Comparison of ENCODE assay signal across 1 cellular context in the genomic region with DNA sequence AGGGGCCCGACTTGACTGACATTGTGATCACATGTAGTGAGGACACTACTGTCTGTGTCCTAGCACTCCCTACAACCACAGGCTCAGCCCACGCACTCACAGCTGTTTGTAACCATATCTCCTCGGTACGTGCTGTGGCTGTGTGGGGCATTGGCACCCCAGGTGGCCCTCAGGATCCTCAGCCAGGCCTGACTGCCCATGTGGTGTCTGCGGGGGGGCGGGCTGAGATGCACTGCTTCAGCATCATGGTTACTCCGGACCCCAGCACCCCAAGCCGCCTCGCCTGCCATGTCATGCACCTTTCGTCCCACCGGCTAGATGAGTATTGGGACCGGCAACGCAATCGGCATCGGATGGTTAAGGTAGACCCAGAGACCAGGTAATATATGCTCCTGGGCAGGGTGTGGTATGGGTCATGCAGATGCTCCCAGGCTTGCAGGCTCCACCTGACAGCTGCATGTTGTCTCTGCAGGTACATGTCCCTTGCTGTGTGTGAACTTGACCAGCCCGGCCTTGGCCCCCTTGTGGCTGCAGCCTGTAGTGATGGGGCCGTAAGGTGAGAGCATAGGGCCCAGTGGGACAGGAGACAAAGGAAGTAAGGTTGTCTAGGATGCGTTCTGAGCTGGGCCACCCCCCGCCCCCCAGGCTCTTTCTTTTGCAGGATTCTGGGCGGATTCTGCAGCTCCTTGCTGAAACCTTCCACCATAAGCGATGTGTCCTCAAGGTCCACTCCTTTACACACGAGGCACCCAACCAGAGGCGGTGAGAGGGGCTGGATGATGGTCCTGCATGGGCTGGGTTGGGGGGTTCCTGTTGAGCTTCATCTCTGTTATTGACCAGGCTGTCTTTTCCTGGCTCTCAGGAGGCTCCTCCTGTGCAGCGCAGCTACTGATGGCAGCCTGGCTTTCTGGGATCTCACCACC.
TF ChIP-seq lines count a peak whose summit lies in the region.

No MANE protein-coding gene starts in this region.

TF ChIP-seq in HepG2, 621 proteins besides CTCF, POLR2A, EP300 and RAD21 (continued from another document and continues in another):
- TF ChIP-seq, protein P1, sequence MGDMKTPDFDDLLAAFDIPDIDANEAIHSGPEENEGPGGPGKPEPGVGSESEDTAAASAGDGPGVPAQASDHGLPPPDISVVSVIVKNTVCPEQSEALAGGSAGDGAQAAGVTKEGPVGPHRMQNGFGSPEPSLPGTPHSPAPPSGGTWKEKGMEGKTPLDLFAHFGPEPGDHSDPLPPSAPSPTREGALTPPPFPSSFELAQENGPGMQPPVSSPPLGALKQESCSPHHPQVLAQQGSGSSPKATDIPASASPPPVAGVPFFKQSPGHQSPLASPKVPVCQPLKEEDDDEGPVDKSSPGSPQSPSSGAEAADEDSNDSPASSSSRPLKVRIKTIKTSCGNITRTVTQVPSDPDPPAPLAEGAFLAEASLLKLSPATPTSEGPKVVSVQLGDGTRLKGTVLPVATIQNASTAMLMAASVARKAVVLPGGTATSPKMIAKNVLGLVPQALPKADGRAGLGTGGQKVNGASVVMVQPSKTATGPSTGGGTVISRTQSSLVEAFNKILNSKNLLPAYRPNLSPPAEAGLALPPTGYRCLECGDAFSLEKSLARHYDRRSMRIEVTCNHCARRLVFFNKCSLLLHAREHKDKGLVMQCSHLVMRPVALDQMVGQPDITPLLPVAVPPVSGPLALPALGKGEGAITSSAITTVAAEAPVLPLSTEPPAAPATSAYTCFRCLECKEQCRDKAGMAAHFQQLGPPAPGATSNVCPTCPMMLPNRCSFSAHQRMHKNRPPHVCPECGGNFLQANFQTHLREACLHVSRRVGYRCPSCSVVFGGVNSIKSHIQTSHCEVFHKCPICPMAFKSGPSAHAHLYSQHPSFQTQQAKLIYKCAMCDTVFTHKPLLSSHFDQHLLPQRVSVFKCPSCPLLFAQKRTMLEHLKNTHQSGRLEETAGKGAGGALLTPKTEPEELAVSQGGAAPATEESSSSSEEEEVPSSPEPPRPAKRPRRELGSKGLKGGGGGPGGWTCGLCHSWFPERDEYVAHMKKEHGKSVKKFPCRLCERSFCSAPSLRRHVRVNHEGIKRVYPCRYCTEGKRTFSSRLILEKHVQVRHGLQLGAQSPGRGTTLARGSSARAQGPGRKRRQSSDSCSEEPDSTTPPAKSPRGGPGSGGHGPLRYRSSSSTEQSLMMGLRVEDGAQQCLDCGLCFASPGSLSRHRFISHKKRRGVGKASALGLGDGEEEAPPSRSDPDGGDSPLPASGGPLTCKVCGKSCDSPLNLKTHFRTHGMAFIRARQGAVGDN (CRISPR knock-in tag; IDR thresholded peaks at IDR 0.05), result peak; percentile 39; the same call in 1 of the 2 replicates
- TF ChIP-seq, protein P2, sequence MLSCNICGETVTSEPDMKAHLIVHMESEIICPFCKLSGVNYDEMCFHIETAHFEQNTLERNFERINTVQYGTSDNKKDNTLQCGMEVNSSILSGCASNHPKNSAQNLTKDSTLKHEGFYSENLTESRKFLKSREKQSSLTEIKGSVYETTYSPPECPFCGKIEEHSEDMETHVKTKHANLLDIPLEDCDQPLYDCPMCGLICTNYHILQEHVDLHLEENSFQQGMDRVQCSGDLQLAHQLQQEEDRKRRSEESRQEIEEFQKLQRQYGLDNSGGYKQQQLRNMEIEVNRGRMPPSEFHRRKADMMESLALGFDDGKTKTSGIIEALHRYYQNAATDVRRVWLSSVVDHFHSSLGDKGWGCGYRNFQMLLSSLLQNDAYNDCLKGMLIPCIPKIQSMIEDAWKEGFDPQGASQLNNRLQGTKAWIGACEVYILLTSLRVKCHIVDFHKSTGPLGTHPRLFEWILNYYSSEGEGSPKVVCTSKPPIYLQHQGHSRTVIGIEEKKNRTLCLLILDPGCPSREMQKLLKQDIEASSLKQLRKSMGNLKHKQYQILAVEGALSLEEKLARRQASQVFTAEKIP (CRISPR knock-in tag; IDR thresholded peaks at IDR 0.05; ENCODE audit: borderline replicate concordance), result no peak
- TF ChIP-seq TP53 (CRISPR knock-in tag; conservative IDR thresholded peaks at IDR 0.05), result no peak
- TF ChIP-seq NONO (IDR thresholded peaks at IDR 0.05), result no peak
- 0 out of 2 replicates have a peak, but pooled peaks have one; percentile 28 for TF ChIP-seq NONO (CRISPR knock-in tag; conservative IDR thresholded peaks at IDR 0.05)
- TF ChIP-seq, protein P3, sequence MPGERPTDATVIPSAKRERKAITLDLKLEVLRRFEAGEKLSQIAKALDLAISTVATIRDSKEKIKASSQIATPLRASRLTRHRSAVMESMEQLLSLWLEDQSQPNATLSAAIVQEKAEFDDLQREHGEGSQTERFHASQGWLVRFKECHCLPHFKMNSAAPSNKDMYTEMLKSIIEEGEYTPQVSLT (CRISPR knock-in tag; IDR thresholded peaks at IDR 0.05; ENCODE audit: borderline replicate concordance, low read depth), result no peak
- TF ChIP-seq ZNF766 (CRISPR knock-in tag; IDR thresholded peaks at IDR 0.05; ENCODE audit: borderline replicate concordance), result no peak
- TF ChIP-seq NFATC3 (CRISPR knock-in tag; IDR thresholded peaks at IDR 0.05), result no peak
- no peak for TF ChIP-seq U2AF1 (optimal IDR thresholded peaks at IDR 0.05; ENCODE audit: low read depth, low read length)
- TF ChIP-seq HOXA9 (CRISPR knock-in tag; IDR thresholded peaks at IDR 0.05; ENCODE audit: borderline replicate concordance), result no peak
- no peak for TF ChIP-seq TSC22D2 (CRISPR knock-in tag; IDR thresholded peaks at IDR 0.05; ENCODE audit: borderline replicate concordance)
- TF ChIP-seq, protein P4, sequence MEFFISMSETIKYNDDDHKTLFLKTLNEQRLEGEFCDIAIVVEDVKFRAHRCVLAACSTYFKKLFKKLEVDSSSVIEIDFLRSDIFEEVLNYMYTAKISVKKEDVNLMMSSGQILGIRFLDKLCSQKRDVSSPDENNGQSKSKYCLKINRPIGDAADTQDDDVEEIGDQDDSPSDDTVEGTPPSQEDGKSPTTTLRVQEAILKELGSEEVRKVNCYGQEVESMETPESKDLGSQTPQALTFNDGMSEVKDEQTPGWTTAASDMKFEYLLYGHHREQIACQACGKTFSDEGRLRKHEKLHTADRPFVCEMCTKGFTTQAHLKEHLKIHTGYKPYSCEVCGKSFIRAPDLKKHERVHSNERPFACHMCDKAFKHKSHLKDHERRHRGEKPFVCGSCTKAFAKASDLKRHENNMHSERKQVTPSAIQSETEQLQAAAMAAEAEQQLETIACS (CRISPR knock-in tag; IDR thresholded peaks at IDR 0.05), result no peak
- no peak for TF ChIP-seq HOXA5 (CRISPR knock-in tag; IDR thresholded peaks at IDR 0.05)
- no peak for TF ChIP-seq ZNF577 (CRISPR knock-in tag; IDR thresholded peaks at IDR 0.05; ENCODE audit: borderline replicate concordance, low read depth)
- TF ChIP-seq ZKSCAN5 (CRISPR knock-in tag; IDR thresholded peaks at IDR 0.05), result no peak
- TF ChIP-seq ZNF569 (CRISPR knock-in tag; IDR thresholded peaks at IDR 0.05; ENCODE audit: borderline replicate concordance), result no peak
- TF ChIP-seq, protein P5, sequence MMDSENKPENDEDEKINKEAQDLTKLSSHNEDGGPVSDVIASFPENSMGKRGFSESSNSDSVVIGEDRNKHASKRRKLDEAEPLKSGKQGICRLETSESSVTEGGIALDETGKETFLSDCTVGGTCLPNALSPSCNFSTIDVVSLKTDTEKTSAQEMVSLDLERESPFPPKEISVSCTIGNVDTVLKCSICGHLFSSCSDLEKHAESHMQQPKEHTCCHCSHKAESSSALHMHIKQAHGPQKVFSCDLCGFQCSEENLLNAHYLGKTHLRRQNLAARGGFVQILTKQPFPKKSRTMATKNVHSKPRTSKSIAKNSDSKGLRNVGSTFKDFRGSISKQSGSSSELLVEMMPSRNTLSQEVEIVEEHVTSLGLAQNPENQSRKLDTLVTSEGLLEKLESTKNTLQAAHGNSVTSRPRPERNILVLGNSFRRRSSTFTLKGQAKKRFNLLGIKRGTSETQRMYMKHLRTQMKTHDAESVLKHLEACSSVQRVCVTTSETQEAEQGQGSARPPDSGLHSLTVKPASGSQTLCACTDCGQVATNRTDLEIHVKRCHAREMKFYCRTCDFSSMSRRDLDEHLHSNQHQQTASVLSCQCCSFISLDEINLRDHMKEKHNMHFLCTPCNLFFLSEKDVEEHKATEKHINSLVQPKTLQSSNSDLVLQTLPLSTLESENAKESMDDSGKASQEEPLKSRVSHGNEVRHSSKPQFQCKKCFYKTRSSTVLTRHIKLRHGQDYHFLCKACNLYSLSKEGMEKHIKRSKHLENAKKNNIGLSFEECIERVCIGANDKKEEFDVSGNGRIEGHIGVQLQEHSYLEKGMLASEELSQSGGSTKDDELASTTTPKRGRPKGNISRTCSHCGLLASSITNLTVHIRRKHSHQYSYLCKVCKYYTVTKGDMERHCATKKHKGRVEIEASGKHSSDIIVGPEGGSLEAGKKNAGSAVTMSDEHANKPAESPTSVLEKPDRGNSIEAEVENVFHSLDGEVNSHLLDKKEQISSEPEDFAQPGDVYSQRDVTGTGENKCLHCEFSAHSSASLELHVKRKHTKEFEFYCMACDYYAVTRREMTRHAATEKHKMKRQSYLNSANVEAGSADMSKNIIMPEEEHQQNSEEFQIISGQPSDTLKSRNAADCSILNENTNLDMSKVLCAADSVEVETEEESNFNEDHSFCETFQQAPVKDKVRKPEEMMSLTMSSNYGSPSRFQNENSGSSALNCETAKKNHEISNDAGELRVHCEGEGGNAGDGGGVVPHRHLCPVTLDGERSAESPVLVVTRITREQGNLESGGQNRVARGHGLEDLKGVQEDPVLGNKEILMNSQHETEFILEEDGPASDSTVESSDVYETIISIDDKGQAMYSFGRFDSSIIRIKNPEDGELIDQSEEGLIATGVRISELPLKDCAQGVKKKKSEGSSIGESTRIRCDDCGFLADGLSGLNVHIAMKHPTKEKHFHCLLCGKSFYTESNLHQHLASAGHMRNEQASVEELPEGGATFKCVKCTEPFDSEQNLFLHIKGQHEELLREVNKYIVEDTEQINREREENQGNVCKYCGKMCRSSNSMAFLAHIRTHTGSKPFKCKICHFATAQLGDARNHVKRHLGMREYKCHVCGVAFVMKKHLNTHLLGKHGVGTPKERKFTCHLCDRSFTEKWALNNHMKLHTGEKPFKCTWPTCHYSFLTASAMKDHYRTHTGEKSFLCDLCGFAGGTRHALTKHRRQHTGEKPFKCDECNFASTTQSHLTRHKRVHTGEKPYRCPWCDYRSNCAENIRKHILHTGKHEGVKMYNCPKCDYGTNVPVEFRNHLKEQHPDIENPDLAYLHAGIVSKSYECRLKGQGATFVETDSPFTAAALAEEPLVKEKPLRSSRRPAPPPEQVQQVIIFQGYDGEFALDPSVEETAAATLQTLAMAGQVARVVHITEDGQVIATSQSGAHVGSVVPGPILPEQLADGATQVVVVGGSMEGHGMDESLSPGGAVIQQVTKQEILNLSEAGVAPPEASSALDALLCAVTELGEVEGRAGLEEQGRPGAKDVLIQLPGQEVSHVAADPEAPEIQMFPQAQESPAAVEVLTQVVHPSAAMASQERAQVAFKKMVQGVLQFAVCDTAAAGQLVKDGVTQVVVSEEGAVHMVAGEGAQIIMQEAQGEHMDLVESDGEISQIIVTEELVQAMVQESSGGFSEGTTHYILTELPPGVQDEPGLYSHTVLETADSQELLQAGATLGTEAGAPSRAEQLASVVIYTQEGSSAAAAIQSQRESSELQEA (CRISPR knock-in tag; IDR thresholded peaks at IDR 0.05; ENCODE audit: not compliant biosample characterization), result no peak
- TF ChIP-seq ZBTB38 (CRISPR knock-in tag; IDR thresholded peaks at IDR 0.05), result no peak
- no peak for TF ChIP-seq SRSF1 (optimal IDR thresholded peaks at IDR 0.05; ENCODE audit: low read depth, low read length)
- no peak for TF ChIP-seq CENPT (CRISPR knock-in tag; IDR thresholded peaks at IDR 0.05; ENCODE audit: low read depth)
- TF ChIP-seq ZNF550 (CRISPR knock-in tag; IDR thresholded peaks at IDR 0.05; ENCODE audit: borderline replicate concordance), result no peak
- TF ChIP-seq U2AF2 (IDR thresholded peaks at IDR 0.05; ENCODE audit: low read depth, low read length), result no peak
- TF ChIP-seq ERF (CRISPR knock-in tag; IDR thresholded peaks at IDR 0.05), result peak; percentile 24; the same call in 1 of the 2 replicates
- no peak for TF ChIP-seq ETV6 (CRISPR knock-in tag; conservative IDR thresholded peaks at IDR 0.05)
- TF ChIP-seq SPEN (CRISPR knock-in tag; IDR thresholded peaks at IDR 0.05; ENCODE audit: low read depth), result no peak
- TF ChIP-seq NCOA5 (CRISPR knock-in tag; IDR thresholded peaks at IDR 0.05), result no peak
- TF ChIP-seq ZNF619 (CRISPR knock-in tag; IDR thresholded peaks at IDR 0.05), result no peak
- no peak for TF ChIP-seq PHF20 (CRISPR knock-in tag; IDR thresholded peaks at IDR 0.05)
- no peak for TF ChIP-seq HNF4A (CRISPR knock-in tag; IDR thresholded peaks at IDR 0.05)
- TF ChIP-seq ELF3 (CRISPR knock-in tag; IDR thresholded peaks at IDR 0.05), result no peak
- peak; percentile 31; the same call in 1 of the 2 replicates for TF ChIP-seq NFKB2 (CRISPR knock-in tag; IDR thresholded peaks at IDR 0.05; ENCODE audit: borderline replicate concordance)
- peak; percentile 65 for TF ChIP-seq STAG1 (CRISPR knock-in tag; IDR thresholded peaks at IDR 0.05)
- TF ChIP-seq, protein P6, sequence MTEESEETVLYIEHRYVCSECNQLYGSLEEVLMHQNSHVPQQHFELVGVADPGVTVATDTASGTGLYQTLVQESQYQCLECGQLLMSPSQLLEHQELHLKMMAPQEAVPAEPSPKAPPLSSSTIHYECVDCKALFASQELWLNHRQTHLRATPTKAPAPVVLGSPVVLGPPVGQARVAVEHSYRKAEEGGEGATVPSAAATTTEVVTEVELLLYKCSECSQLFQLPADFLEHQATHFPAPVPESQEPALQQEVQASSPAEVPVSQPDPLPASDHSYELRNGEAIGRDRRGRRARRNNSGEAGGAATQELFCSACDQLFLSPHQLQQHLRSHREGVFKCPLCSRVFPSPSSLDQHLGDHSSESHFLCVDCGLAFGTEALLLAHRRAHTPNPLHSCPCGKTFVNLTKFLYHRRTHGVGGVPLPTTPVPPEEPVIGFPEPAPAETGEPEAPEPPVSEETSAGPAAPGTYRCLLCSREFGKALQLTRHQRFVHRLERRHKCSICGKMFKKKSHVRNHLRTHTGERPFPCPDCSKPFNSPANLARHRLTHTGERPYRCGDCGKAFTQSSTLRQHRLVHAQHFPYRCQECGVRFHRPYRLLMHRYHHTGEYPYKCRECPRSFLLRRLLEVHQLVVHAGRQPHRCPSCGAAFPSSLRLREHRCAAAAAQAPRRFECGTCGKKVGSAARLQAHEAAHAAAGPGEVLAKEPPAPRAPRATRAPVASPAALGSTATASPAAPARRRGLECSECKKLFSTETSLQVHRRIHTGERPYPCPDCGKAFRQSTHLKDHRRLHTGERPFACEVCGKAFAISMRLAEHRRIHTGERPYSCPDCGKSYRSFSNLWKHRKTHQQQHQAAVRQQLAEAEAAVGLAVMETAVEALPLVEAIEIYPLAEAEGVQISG (CRISPR knock-in tag; IDR thresholded peaks at IDR 0.05), result no peak
- no peak for TF ChIP-seq KLF6 (CRISPR knock-in tag; IDR thresholded peaks at IDR 0.05)
- no peak for TF ChIP-seq TRIM24 (CRISPR knock-in tag; IDR thresholded peaks at IDR 0.05)
- TF ChIP-seq ELF4 (CRISPR knock-in tag; IDR thresholded peaks at IDR 0.05; ENCODE audit: borderline replicate concordance), result no peak
- TF ChIP-seq MZF1 (CRISPR knock-in tag; IDR thresholded peaks at IDR 0.05; ENCODE audit: borderline replicate concordance), result no peak
- no peak for TF ChIP-seq ZNF563 (CRISPR knock-in tag; IDR thresholded peaks at IDR 0.05)
